ENCODE assay signal across 1 cellular context in genomic region chr11:76782526-76783293, GRCh38.
TF ChIP-seq lines count a peak whose summit lies in the region.

No MANE protein-coding gene starts in this region.

TF ChIP-seq in HepG2, 621 proteins besides CTCF, POLR2A, EP300 and RAD21 (continued from another document and continues in another):
- TF ChIP-seq ARID4A (CRISPR knock-in tag; IDR thresholded peaks at IDR 0.05; ENCODE audit: borderline replicate concordance), result peak; percentile 40; the same call in 1 of the 2 replicates
- TF ChIP-seq NR2F6 (IDR thresholded peaks at IDR 0.05), result peak; percentile 24; the same call in 1 of the 2 replicates
- peak; percentile 27; the same call in 1 of the 2 replicates for TF ChIP-seq NR2F6 (CRISPR knock-in tag; IDR thresholded peaks at IDR 0.05)
- peak; percentile 37 for TF ChIP-seq ZNF776 (CRISPR knock-in tag; IDR thresholded peaks at IDR 0.05)
- peak; percentile 44; the same call in 1 of the 2 replicates for TF ChIP-seq MIER2 (CRISPR knock-in tag; IDR thresholded peaks at IDR 0.05)
- TF ChIP-seq USF2 (IDR thresholded peaks at IDR 0.05; ENCODE audit: low read depth, low read length), result no peak
- no peak for TF ChIP-seq USF2 (CRISPR knock-in tag; IDR thresholded peaks at IDR 0.05; ENCODE audit: borderline replicate concordance)
- TF ChIP-seq REPIN1 (CRISPR knock-in tag; IDR thresholded peaks at IDR 0.05; ENCODE audit: borderline replicate concordance, low read depth), result 0 out of 2 replicates have a peak, but pooled peaks have one; percentile 18
- TF ChIP-seq ZNF597 (CRISPR knock-in tag; IDR thresholded peaks at IDR 0.05), result no peak
- TF ChIP-seq CAMTA2 (CRISPR knock-in tag; IDR thresholded peaks at IDR 0.05; ENCODE audit: borderline replicate concordance), result no peak
- TF ChIP-seq GMEB1 (CRISPR knock-in tag; IDR thresholded peaks at IDR 0.05; ENCODE audit: borderline replicate concordance), result peak; percentile 46; the same call in 1 of the 2 replicates
- TF ChIP-seq CHD2 (IDR thresholded peaks at IDR 0.05; ENCODE audit: low read depth, low read length), result no peak
- TF ChIP-seq RNF2 (conservative IDR thresholded peaks at IDR 0.05; ENCODE audit: low read depth), result no peak
- peak; percentile 28; the same call in 1 of the 2 replicates for TF ChIP-seq BORCS8-MEF2B (CRISPR knock-in tag; IDR thresholded peaks at IDR 0.05)
- TF ChIP-seq TFDP1 (CRISPR knock-in tag; IDR thresholded peaks at IDR 0.05; ENCODE audit: borderline replicate concordance), result peak; percentile 79; the same call in 1 of the 2 replicates
- no peak for TF ChIP-seq ZNF280D (CRISPR knock-in tag; IDR thresholded peaks at IDR 0.05)
- no peak for TF ChIP-seq CBX2 (IDR thresholded peaks at IDR 0.05; ENCODE audit: low read depth, low read length)
- peak; percentile 79; the same call in 1 of the 2 replicates for TF ChIP-seq CBX2 (CRISPR knock-in tag; IDR thresholded peaks at IDR 0.05; ENCODE audit: low read depth)
- TF ChIP-seq FOXK1 (CRISPR knock-in tag; IDR thresholded peaks at IDR 0.05; ENCODE audit: borderline replicate concordance, low read depth), result no peak
- TF ChIP-seq KDM2A (CRISPR knock-in tag; IDR thresholded peaks at IDR 0.05; ENCODE audit: borderline replicate concordance, low read depth), result peak; percentile 45
- TF ChIP-seq ZNF570 (CRISPR knock-in tag; IDR thresholded peaks at IDR 0.05; ENCODE audit: borderline replicate concordance), result no peak
- TF ChIP-seq ZBTB37 (CRISPR knock-in tag; IDR thresholded peaks at IDR 0.05), result no peak
- TF ChIP-seq THAP7 (CRISPR knock-in tag; IDR thresholded peaks at IDR 0.05), result no peak
- peak; percentile 17; the same call in 1 of the 2 replicates for TF ChIP-seq ZNF331 (CRISPR knock-in tag; IDR thresholded peaks at IDR 0.05)
- peak; percentile 72 for TF ChIP-seq TEAD3 (CRISPR knock-in tag; optimal IDR thresholded peaks at IDR 0.05; ENCODE audit: borderline replicate concordance)
- peak; percentile 65 for TF ChIP-seq ZNF430 (CRISPR knock-in tag; IDR thresholded peaks at IDR 0.05)
- no peak for TF ChIP-seq ZBTB49 (CRISPR knock-in tag; IDR thresholded peaks at IDR 0.05; ENCODE audit: borderline replicate concordance)
- 0 out of 4 replicates have a peak, but pooled peaks of 1 of the 2 experiments have one; percentile 12 for TF ChIP-seq NR2F1 (CRISPR knock-in tag; IDR thresholded peaks at IDR 0.05)
- no peak for TF ChIP-seq ZNF280B (CRISPR knock-in tag; IDR thresholded peaks at IDR 0.05; ENCODE audit: borderline replicate concordance)
- TF ChIP-seq THAP9 (CRISPR knock-in tag; IDR thresholded peaks at IDR 0.05; ENCODE audit: borderline replicate concordance), result no peak
